In the genomic region with DNA sequence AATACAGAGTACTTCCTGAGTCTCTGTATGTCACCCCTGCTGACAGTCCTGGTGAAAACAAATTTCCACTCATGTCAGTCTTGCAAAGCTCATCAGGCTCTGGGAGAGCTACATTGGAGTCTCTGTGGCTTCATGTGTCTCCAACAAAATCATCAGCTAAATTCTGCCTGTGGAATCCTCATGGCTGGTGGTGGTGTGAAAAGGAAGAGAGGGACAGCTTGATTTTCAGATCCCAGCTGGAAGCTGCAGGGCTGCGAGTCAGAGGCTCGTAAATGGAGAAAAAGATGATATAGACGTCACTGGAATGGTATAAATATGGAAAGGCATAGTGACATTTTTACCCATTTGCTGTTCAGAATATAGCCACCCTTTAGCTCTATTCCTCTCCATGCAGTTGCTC, we compare ENCODE assay signal across 28 cellular contexts.
"Had no signal": no experiment of that assay in that cellular context is flagged by ENCODE, and none has a peak within 500 bp of the region (broad histone marks: within the 10 kb centered on the region; RNA-seq: fewer than 3 reads in every experiment).

No MANE protein-coding gene starts in this region.

- H3K27me3 Mint-ChIP-seq: natural killer cell treated with Interleukin-12 subunit alpha and Interleukin-12 subunit beta and Interleukin-15 and Interleukin-18, amount 100 ng/mL, for 72 hours; stimulated activated naive CD8-positive, alpha-beta T cell treated with anti-CD3 and anti-CD28 coated beads, Interleukin-15, Interleukin-2, amounts not matched to agents 100 ng/mL and 50 ng/mL, for 24 hours had no signal

- H3K9me3 ChIP-seq: neutrophil, pancreas, prostate gland, right atrium auricular region, right lobe of liver, sigmoid colon, stomach, thoracic aorta, thyroid gland, tibial nerve, upper lobe of left lung, vagina had no signal

- H3K4me1 Mint-ChIP-seq: naive thymus-derived CD8-positive, alpha-beta T cell; neural crest cell; stimulated activated effector memory CD8-positive, alpha-beta T cell treated with anti-CD3 and anti-CD28 coated beads, Interleukin-12 subunit alpha, Interleukin-12 subunit beta, amount 100 ng/mL, for 72 hours; stimulated activated naive B cell treated with anti-CD40 and anti-IgM and Interleukin-4, amounts not matched to agents 10 μg/mL and 1 μg/mL and 100 μg/mL, for 72 hours had no signal

- FAIRE-seq: pancreas, small intestine, urothelium cell line had no signal

- H3K36me3 Mint-ChIP-seq: naive thymus-derived CD8-positive, alpha-beta T cell; natural killer cell treated with Interleukin-12 subunit alpha and Interleukin-12 subunit beta and Interleukin-15 and Interleukin-18, amount 100 ng/mL, for 72 hours; stimulated activated effector memory CD8-positive, alpha-beta T cell treated with anti-CD3 and anti-CD28 coated beads, Interleukin-12 subunit alpha, Interleukin-12 subunit beta, amount 100 ng/mL, for 72 hours; stimulated activated naive B cell treated with anti-CD40 and anti-IgM and Interleukin-4, amounts not matched to agents 10 μg/mL and 1 μg/mL and 100 μg/mL, for 72 hours had no signal

- H3K9me3 Mint-ChIP-seq: neural crest cell; stimulated activated naive B cell treated with anti-CD40 and anti-IgM and Interleukin-4, amounts not matched to agents 10 μg/mL and 1 μg/mL and 100 μg/mL, for 72 hours; stimulated activated naive CD8-positive, alpha-beta T cell treated with anti-CD3 and anti-CD28 coated beads, Interleukin-15, Interleukin-2, amounts not matched to agents 100 ng/mL and 50 ng/mL, for 24 hours had no signal

- H3K4me3 Mint-ChIP-seq: naive thymus-derived CD8-positive, alpha-beta T cell; natural killer cell treated with Interleukin-12 subunit alpha and Interleukin-12 subunit beta and Interleukin-15 and Interleukin-18, amount 100 ng/mL, for 72 hours; neural crest cell; stimulated activated effector memory CD8-positive, alpha-beta T cell treated with anti-CD3 and anti-CD28 coated beads, Interleukin-12 subunit alpha, Interleukin-12 subunit beta, amount 100 ng/mL, for 72 hours; stimulated activated naive B cell treated with anti-CD40 and anti-IgM and Interleukin-4, amounts not matched to agents 10 μg/mL and 1 μg/mL and 100 μg/mL, for 72 hours; stimulated activated naive CD8-positive, alpha-beta T cell treated with anti-CD3 and anti-CD28 coated beads, Interleukin-15, Interleukin-2, amounts not matched to agents 100 ng/mL and 50 ng/mL, for 24 hours had no signal

- H3K27ac ChIP-seq: neutrophil, pancreas, prostate gland, right atrium auricular region, right lobe of liver, sigmoid colon, stomach, thoracic aorta, thyroid gland, tibial nerve, upper lobe of left lung, vagina had no signal

- H3K4me1 ChIP-seq: pancreas, prostate gland, right atrium auricular region, right lobe of liver, sigmoid colon, stomach, thyroid gland, tibial nerve, upper lobe of left lung, vagina had no signal

- ATAC-seq: naive thymus-derived CD8-positive, alpha-beta T cell; natural killer cell treated with Interleukin-12 subunit alpha and Interleukin-12 subunit beta and Interleukin-15 and Interleukin-18, amount 100 ng/mL, for 72 hours; pancreas; right lobe of liver; stimulated activated effector memory CD8-positive, alpha-beta T cell treated with anti-CD3 and anti-CD28 coated beads, Interleukin-12 subunit alpha, Interleukin-12 subunit beta, amount 100 ng/mL, for 72 hours; stimulated activated naive B cell treated with anti-CD40 and anti-IgM and Interleukin-4, amounts not matched to agents 10 μg/mL and 1 μg/mL and 100 μg/mL, for 72 hours had no signal

- DNase-seq: naive thymus-derived CD8-positive, alpha-beta T cell; nucleus accumbens; pancreas; retina; right lobe of liver; sigmoid colon; small intestine; stimulated activated CD4-positive, alpha-beta T cell treated with anti-CD3 and anti-CD28 coated beads, Interleukin-15, amount 100 ng/mL, for 24 hours; stimulated activated CD4-positive, alpha-beta T cell treated with anti-CD3 and anti-CD28 coated beads, Interleukin-2, amount 100 ng/mL, for 24 hours; stimulated activated CD4-positive, alpha-beta T cell treated with anti-CD3 and anti-CD28 coated beads, Interleukin-2, amount 100 ng/mL, for 48 hours; stimulated activated CD4-positive, alpha-beta T cell treated with anti-CD3 and anti-CD28 coated beads, Interleukin-4, amount 100 ng/mL, for 24 hours; stimulated activated naive B cell treated with anti-CD40 and anti-IgM and Interleukin-4, amounts not matched to agents 10 μg/mL and 1 μg/mL and 100 μg/mL, for 72 hours; stimulated activated naive CD4-positive, alpha-beta T cell treated with Interleukin-2 at 50 U/mL for 16 hours; stomach; thyroid gland; trophoblast cell; upper lobe of left lung had no signal

- H3K4me3 ChIP-seq: pancreas, prostate gland, right atrium auricular region, right lobe of liver, sigmoid colon, stomach, thoracic aorta, thyroid gland, tibial nerve, upper lobe of left lung, vagina had no signal

- H3K36me3 ChIP-seq: neutrophil, pancreas, prostate gland, right atrium auricular region, right lobe of liver, sigmoid colon, stomach, thoracic aorta, thyroid gland, tibial nerve, upper lobe of left lung, vagina had no signal

- H3K27me3 ChIP-seq: neutrophil, pancreas, right atrium auricular region, right lobe of liver, sigmoid colon, stomach, thyroid gland, tibial nerve, upper lobe of left lung, vagina had no signal

- H3K27ac Mint-ChIP-seq: naive thymus-derived CD8-positive, alpha-beta T cell; natural killer cell treated with Interleukin-12 subunit alpha and Interleukin-12 subunit beta and Interleukin-15 and Interleukin-18, amount 100 ng/mL, for 72 hours; stimulated activated effector memory CD8-positive, alpha-beta T cell treated with anti-CD3 and anti-CD28 coated beads, Interleukin-12 subunit alpha, Interleukin-12 subunit beta, amount 100 ng/mL, for 72 hours; stimulated activated naive B cell treated with anti-CD40 and anti-IgM and Interleukin-4, amounts not matched to agents 10 μg/mL and 1 μg/mL and 100 μg/mL, for 72 hours; stimulated activated naive CD8-positive, alpha-beta T cell treated with anti-CD3 and anti-CD28 coated beads, Interleukin-15, Interleukin-2, amounts not matched to agents 100 ng/mL and 50 ng/mL, for 24 hours had no signal
